In genomic region chr13:99258946-99259345, GRCh38 we compare ENCODE assay signal across 1 cellular context.
A peak's percentile ranks its signal among the peaks of the same experiment; 100 is the strongest.
TF ChIP-seq lines count a peak whose summit lies in the region.

No MANE protein-coding gene starts in this region.

TF ChIP-seq in GM12878, 131 proteins besides CTCF, POLR2A, EP300 and RAD21 (continued from another document):
- TF ChIP-seq BCLAF1 (IDR thresholded peaks at IDR 0.05) (no peak), STAT1 (conservative IDR thresholded peaks at IDR 0.05) (no peak), ZNF217 (IDR thresholded peaks at IDR 0.05) (peak; percentile 94), BHLHE40 (IDR thresholded peaks at IDR 0.05; ENCODE audit: borderline replicate concordance in 1 of 2, low read depth in 2 of 2, low read length in 1 of 2) (peak; percentile 23 to 65; a peak in 3 of 4 replicates), CBFB (IDR thresholded peaks at IDR 0.05; ENCODE audit: low read depth) (0 out of 2 replicates have a peak, but pooled peaks have one; percentile 24), RB1 (IDR thresholded peaks at IDR 0.05; ENCODE audit: borderline replicate concordance) (no peak), HCFC1 (IDR thresholded peaks at IDR 0.05; ENCODE audit: low read length) (no peak), CBX5 (IDR thresholded peaks at IDR 0.05; ENCODE audit: low read depth) (no peak), SREBF1 (IDR thresholded peaks at IDR 0.05; ENCODE audit: low read length) (peak; percentile 81), ZNF384 (IDR thresholded peaks at IDR 0.05; ENCODE audit: borderline replicate concordance, low read depth, low read length) (peak; percentile 67; the same call in 1 of the 2 replicates), ZBED1 (IDR thresholded peaks at IDR 0.05; ENCODE audit: borderline replicate concordance) (no peak), FOS (IDR thresholded peaks at IDR 0.05; ENCODE audit: borderline replicate concordance, extremely low read depth, insufficient read length) (no peak), CREM (IDR thresholded peaks at IDR 0.05; ENCODE audit: low read depth) (peak; percentile 60; the same call in 1 of the 2 replicates), RCOR1 (conservative IDR thresholded peaks at IDR 0.05; ENCODE audit: low read depth, low read length) (0 out of 2 replicates have a peak, but pooled peaks have one; percentile 91), POLR2AphosphoS5 (IDR thresholded peaks at IDR 0.05; ENCODE audit: low read length) (no peak), SMC3 (IDR thresholded peaks at IDR 0.05; ENCODE audit: borderline replicate concordance, low read length) (peak; percentile 2; the same call in 1 of the 2 replicates), MTA3 (IDR thresholded peaks at IDR 0.05; ENCODE audit: borderline replicate concordance, low read length) (peak; percentile 34; the same call in 1 of the 2 replicates), MEF2B (IDR thresholded peaks at IDR 0.05; ENCODE audit: partially characterized antibody, poor library complexity, severe bottlenecking) (peak; percentile 69), SRF (IDR thresholded peaks at IDR 0.05; ENCODE audit: low read depth in 2 of 2, low read length in 2 of 2) (peak in 1 of 2 experiments; percentile 84; a peak in 2 of 4 replicates), NFXL1 (IDR thresholded peaks at IDR 0.05; ENCODE audit: borderline replicate concordance) (no peak), RUNX3 (IDR thresholded peaks at IDR 0.05; ENCODE audit: low read length) (peak; percentile 81), MTA2 (IDR thresholded peaks at IDR 0.05; ENCODE audit: low read depth) (peak; percentile 80; the same call in 1 of the 2 replicates), BMI1 (IDR thresholded peaks at IDR 0.05; ENCODE audit: borderline replicate concordance) (peak; percentile 56; the same call in 1 of the 2 replicates), SIX5 (IDR thresholded peaks at IDR 0.05; ENCODE audit: low read depth, low read length, severe bottlenecking) (no peak), MEF2A (IDR thresholded peaks at IDR 0.05; ENCODE audit: insufficient read depth, low read depth, low read length) (peak; percentile 82; the same call in 1 of the 2 replicates), POU2F2 (IDR thresholded peaks at IDR 0.05; ENCODE audit: borderline replicate concordance, low read depth, low read length) (peak; percentile 92)
- TF ChIP-seq, protein P1, sequence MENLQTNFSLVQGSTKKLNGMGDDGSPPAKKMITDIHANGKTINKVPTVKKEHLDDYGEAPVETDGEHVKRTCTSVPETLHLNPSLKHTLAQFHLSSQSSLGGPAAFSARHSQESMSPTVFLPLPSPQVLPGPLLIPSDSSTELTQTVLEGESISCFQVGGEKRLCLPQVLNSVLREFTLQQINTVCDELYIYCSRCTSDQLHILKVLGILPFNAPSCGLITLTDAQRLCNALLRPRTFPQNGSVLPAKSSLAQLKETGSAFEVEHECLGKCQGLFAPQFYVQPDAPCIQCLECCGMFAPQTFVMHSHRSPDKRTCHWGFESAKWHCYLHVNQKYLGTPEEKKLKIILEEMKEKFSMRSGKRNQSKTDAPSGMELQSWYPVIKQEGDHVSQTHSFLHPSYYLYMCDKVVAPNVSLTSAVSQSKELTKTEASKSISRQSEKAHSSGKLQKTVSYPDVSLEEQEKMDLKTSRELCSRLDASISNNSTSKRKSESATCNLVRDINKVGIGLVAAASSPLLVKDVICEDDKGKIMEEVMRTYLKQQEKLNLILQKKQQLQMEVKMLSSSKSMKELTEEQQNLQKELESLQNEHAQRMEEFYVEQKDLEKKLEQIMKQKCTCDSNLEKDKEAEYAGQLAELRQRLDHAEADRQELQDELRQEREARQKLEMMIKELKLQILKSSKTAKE (IDR thresholded peaks at IDR 0.05; ENCODE audit: low read depth, poor library complexity, severe bottlenecking): no peak
- TF ChIP-seq, protein P2, sequence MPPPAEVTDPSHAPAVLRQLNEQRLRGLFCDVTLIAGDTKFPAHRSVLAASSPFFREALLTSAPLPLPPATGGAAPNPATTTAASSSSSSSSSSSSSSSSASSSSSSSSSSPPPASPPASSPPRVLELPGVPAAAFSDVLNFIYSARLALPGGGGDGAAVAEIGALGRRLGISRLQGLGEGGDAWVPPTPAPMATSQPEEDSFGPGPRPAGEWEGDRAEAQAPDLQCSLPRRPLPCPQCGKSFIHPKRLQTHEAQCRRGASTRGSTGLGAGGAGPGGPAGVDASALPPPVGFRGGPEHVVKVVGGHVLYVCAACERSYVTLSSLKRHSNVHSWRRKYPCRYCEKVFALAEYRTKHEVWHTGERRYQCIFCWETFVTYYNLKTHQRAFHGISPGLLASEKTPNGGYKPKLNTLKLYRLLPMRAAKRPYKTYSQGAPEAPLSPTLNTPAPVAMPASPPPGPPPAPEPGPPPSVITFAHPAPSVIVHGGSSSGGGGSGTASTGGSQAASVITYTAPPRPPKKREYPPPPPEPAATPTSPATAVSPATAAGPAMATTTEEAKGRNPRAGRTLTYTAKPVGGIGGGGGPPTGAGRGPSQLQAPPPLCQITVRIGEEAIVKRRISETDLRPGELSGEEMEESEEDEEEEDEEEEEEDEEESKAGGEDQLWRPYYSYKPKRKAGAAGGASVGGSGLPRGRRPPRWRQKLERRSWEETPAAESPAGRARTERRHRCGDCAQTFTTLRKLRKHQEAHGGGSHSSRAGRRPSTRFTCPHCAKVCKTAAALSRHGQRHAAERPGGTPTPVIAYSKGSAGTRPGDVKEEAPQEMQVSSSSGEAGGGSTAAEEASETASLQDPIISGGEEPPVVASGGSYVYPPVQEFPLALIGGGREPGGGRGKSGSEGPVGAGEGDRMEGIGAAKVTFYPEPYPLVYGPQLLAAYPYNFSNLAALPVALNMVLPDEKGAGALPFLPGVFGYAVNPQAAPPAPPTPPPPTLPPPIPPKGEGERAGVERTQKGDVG (CRISPR knock-in tag; IDR thresholded peaks at IDR 0.05): no peak
- TF ChIP-seq, protein P3, sequence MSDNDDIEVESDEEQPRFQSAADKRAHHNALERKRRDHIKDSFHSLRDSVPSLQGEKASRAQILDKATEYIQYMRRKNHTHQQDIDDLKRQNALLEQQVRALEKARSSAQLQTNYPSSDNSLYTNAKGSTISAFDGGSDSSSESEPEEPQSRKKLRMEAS (IDR thresholded peaks at IDR 0.05; ENCODE audit: low read depth, low read length): no peak
TF ChIP-seq in GM12878: peak in this region for 29.
